Comparison of ENCODE assay signal across 36 cellular contexts in genomic region chr22:17475318-17476212, GRCh38.
A peak's percentile ranks its signal among the peaks of the same experiment; 100 is the strongest.
DNase-seq lines count a peak whose midpoint lies in the region; ATAC-seq and TF ChIP-seq lines count a peak whose summit lies in the region.
"Had no signal": no experiment of that assay in that cellular context is flagged by ENCODE, and none has a peak within 500 bp of the region (broad histone marks: within the 10 kb centered on the region; RNA-seq: fewer than 3 reads in every experiment).

No MANE protein-coding gene starts in this region.

- TF ChIP-seq CTCF in GM23338 (conservative IDR thresholded peaks at IDR 0.05; ENCODE audit: low read depth in 2 of 2) (no peak), OCI-LY3 (IDR thresholded peaks at IDR 0.05; ENCODE audit: low read depth, low read length) (no peak), natural killer cell (IDR thresholded peaks at IDR 0.05) (no peak)

- H3K4me1 Mint-ChIP-seq in GM23338 (peaks cover 66% of the 10 kb centered on the region), natural killer cell (no peaks in the 10 kb centered on the region)
- H3K4me1 Mint-ChIP-seq: activated T-helper 17 cell treated with anti-CD3 and anti-CD28 coated beads, Interleukin-2, amount 50 U/mL, for 72 hours; stimulated activated memory B cell treated with anti-CD40 and anti-IgM and Interleukin-4, amounts not matched to agents 10 μg/mL and 1 μg/mL and 100 μg/mL, for 72 hours had no signal

- H3K4me2 ChIP-seq in GM23338 (no peak overlapping the region), OCI-LY3 (ENCODE audit: low read length) (0 out of 2 replicates have a peak overlapping the region, but pooled peaks have one; percentile 6)

- CTCF ChIA-PET in HEK293T (lab: Yijun Ruan, JAX) = interaction anchor here (0.7 kb wide), 1 partner anchor 52 kb away, joined by 3 read pairs; no protein-coding TSS in a partner anchor

- H2AFZ ChIP-seq in GM23338 (no peak overlapping the region), OCI-LY3 (ENCODE audit: low read depth, low read length) (no peak overlapping the region)

- H3K36me3 ChIP-seq in GM23338 (ENCODE audit: insufficient read depth) = peaks cover 12% of the 10 kb centered on the region; the same call in 1 of the 2 replicates
- H3K36me3 ChIP-seq in OCI-LY3 (replicated peaks; ENCODE audit: low read depth, low read length) = no peaks in the 10 kb centered on the region
- H3K36me3 ChIP-seq: BLaER1, esophagus muscularis mucosa, heart left ventricle, left ventricle myocardium inferior, prostate gland, sigmoid colon, suprapubic skin, upper lobe of right lung had no signal

- H3K27me3 Mint-ChIP-seq in GM23338 (ENCODE audit: insufficient read depth, low read depth, poor library complexity) (peaks cover 9% of the 10 kb centered on the region), natural killer cell (ENCODE audit: low read depth in 2 of 2) (peaks cover 12 to 45% of the 10 kb centered on the region in 2 donors)

- H3K27me3 ChIP-seq in GM23338 (ENCODE audit: insufficient read depth) (no peaks in the 10 kb centered on the region), OCI-LY3 (ENCODE audit: low read depth, low read length) (peaks cover 50% of the 10 kb centered on the region)
- H3K27me3 ChIP-seq: BLaER1, heart left ventricle, upper lobe of right lung had no signal

- no peaks in the 10 kb centered on the region for H3K9me2 ChIP-seq in GM23338 (ENCODE audit: insufficient read depth)

- H3K27ac ChIP-seq in GM23338 (ENCODE audit: low read depth) (peak overlapping the region; percentile 80), OCI-LY3 (ENCODE audit: low read length) (no peak overlapping the region)
- H3K27ac ChIP-seq: coronary artery, esophagus muscularis mucosa, heart left ventricle, HL-60, left ventricle myocardium inferior, prostate gland, sigmoid colon, suprapubic skin, upper lobe of right lung had no signal

- DNase-seq in GM23338 (ENCODE audit: low spot score) = peak; percentile 41
- no peak for DNase-seq in HEK293T (ENCODE audit: extremely low spot score)
- no peak for DNase-seq in left lobe of liver (ENCODE audit: low spot score)
- DNase-seq in natural killer cell = no peak
- no peak for DNase-seq in T-helper 1 cell
- no peak for DNase-seq in H4 (ENCODE audit: low spot score)
- DNase-seq in KBM-7 = no peak
- DNase-seq: activated CD4-positive, alpha-beta T cell treated with anti-CD3 and anti-CD28 coated beads for 4 hours; activated CD8-positive, alpha-beta T cell treated with anti-CD3 and anti-CD28 coated beads, Interleukin-2, amount 10 ng/mL, durations not matched to agents 7 days and 5 days; activated naive CD4-positive, alpha-beta T cell treated with anti-CD3 and anti-CD28 coated beads, Interleukin-2, amount 50 U/mL, for 16 hours; anterior cingulate cortex; DMS153; foreskin fibroblast; GOT3; heart left ventricle; islet precursor cell; left ventricle myocardium inferior; mesenchymal stem cell; MV-4-11; NCI-H1436; NCI-H2171; NCI-H510A treated with DMSO at 0.1 percent for 48 hours; nucleus accumbens; SIG-M5; sigmoid colon; upper lobe of right lung had no signal

- H3K9ac ChIP-seq in OCI-LY3 (ENCODE audit: low read length) = no peak overlapping the region
- H3K9ac ChIP-seq: BLaER1 had no signal

- ATAC-seq in GM23338 (peak; percentile 28), left lobe of liver (peak; percentile 70), natural killer cell (no peak)
- ATAC-seq: activated CD8-positive, alpha-beta T cell treated with anti-CD3 and anti-CD28 coated beads, Interleukin-2, amount 10 ng/mL, durations not matched to agents 7 days and 5 days; activated T-helper 17 cell treated with anti-CD3 and anti-CD28 coated beads, Interleukin-2, amount 50 U/mL, for 72 hours; heart left ventricle; HepG2; stimulated activated memory B cell treated with anti-CD40 and anti-IgM and Interleukin-4, amounts not matched to agents 10 μg/mL and 1 μg/mL and 100 μg/mL, for 72 hours; upper lobe of right lung had no signal

- peaks cover 66% of the 10 kb centered on the region for H3K4me1 ChIP-seq in GM23338 (ENCODE audit: insufficient read depth)
- peaks cover 35% of the 10 kb centered on the region for H3K4me1 ChIP-seq in OCI-LY3 (ENCODE audit: low read length)
- H3K4me1 ChIP-seq: prostate gland, sigmoid colon, upper lobe of right lung had no signal

- H4K20me1 ChIP-seq in GM23338 (replicated peaks; ENCODE audit: insufficient read depth) (peaks cover 47% of the 10 kb centered on the region), OCI-LY3 (ENCODE audit: insufficient read depth, low read length) (no peaks in the 10 kb centered on the region)
- H4K20me1 ChIP-seq: BLaER1 had no signal

- H3K4me3 Mint-ChIP-seq in GM23338 = no peak overlapping the region; the same call in 2 of the 3 replicates
- no peak overlapping the region for H3K4me3 Mint-ChIP-seq in natural killer cell
- H3K4me3 Mint-ChIP-seq: activated CD8-positive, alpha-beta T cell treated with anti-CD3 and anti-CD28 coated beads, Interleukin-2, amount 10 ng/mL, durations not matched to agents 7 days and 5 days; activated T-helper 17 cell treated with anti-CD3 and anti-CD28 coated beads, Interleukin-2, amount 50 U/mL, for 72 hours; stimulated activated memory B cell treated with anti-CD40 and anti-IgM and Interleukin-4, amounts not matched to agents 10 μg/mL and 1 μg/mL and 100 μg/mL, for 72 hours had no signal

- H3K9me3 Mint-ChIP-seq in GM23338 (no peaks in the 10 kb centered on the region), natural killer cell (no peaks in the 10 kb centered on the region)
- H3K9me3 Mint-ChIP-seq: activated T-helper 17 cell treated with anti-CD3 and anti-CD28 coated beads, Interleukin-2, amount 50 U/mL, for 72 hours; stimulated activated memory B cell treated with anti-CD40 and anti-IgM and Interleukin-4, amounts not matched to agents 10 μg/mL and 1 μg/mL and 100 μg/mL, for 72 hours had no signal

- intact Hi-C loops in natural killer cell (cut with micrococcal nuclease) = no loop called here

- POLR2A ChIA-PET in HEK293T (lab: Yijun Ruan, JAX) = interaction anchor here (1.1 to 1.4 kb wide), 2 partner anchors 26 to 304 kb away, joined by 3 read pairs; no protein-coding TSS in a partner anchor

- H3K4me3 ChIP-seq in GM23338 = no peak overlapping the region
- H3K4me3 ChIP-seq in OCI-LY3 (ENCODE audit: low read length) = no peak overlapping the region
- H3K4me3 ChIP-seq: BLaER1, coronary artery, esophagus muscularis mucosa, heart left ventricle, left ventricle myocardium inferior, prostate gland, sigmoid colon, suprapubic skin, upper lobe of right lung had no signal

- peak overlapping the region; percentile 68 for H3K27ac Mint-ChIP-seq in GM23338
- H3K27ac Mint-ChIP-seq in natural killer cell = no peak overlapping the region
- H3K27ac Mint-ChIP-seq: activated CD8-positive, alpha-beta T cell treated with anti-CD3 and anti-CD28 coated beads, Interleukin-2, amount 10 ng/mL, durations not matched to agents 7 days and 5 days; activated T-helper 17 cell treated with anti-CD3 and anti-CD28 coated beads, Interleukin-2, amount 50 U/mL, for 72 hours; stimulated activated memory B cell treated with anti-CD40 and anti-IgM and Interleukin-4, amounts not matched to agents 10 μg/mL and 1 μg/mL and 100 μg/mL, for 72 hours had no signal

- H3K36me3 Mint-ChIP-seq in GM23338 (ENCODE audit: low read depth) (peaks cover 36% of the 10 kb centered on the region), natural killer cell (no peaks in the 10 kb centered on the region)
- H3K36me3 Mint-ChIP-seq: stimulated activated memory B cell treated with anti-CD40 and anti-IgM and Interleukin-4, amounts not matched to agents 10 μg/mL and 1 μg/mL and 100 μg/mL, for 72 hours had no signal

- in situ Hi-C loops in KBM-7 (cut with MboI; ENCODE audit: low pct_unique_long_range_greater_than_20kb, low sequenced_read_pairs) = loop anchor here (25.0 kb wide), 1 partner anchor 538 kb away; no protein-coding TSS in a partner anchor

- H3K9me3 ChIP-seq in OCI-LY3 (ENCODE audit: insufficient read depth, low read length) = no peaks in the 10 kb centered on the region
- H3K9me3 ChIP-seq: BLaER1, esophagus muscularis mucosa, heart left ventricle, left ventricle myocardium inferior, prostate gland, sigmoid colon, suprapubic skin, upper lobe of right lung had no signal

- H3F3A ChIP-seq in GM23338 (replicated peaks; ENCODE audit: low read depth) = no peaks in the 10 kb centered on the region; the same call in none of the 2 replicates

- H3K79me2 ChIP-seq in GM23338 (replicated peaks; ENCODE audit: insufficient read depth) (peaks cover 99% of the 10 kb centered on the region), OCI-LY3 (ENCODE audit: low read length) (no peaks in the 10 kb centered on the region)

TF ChIP-seq in GM23338, 12 proteins besides CTCF, POLR2A, EP300 and RAD21 (continues in another document):
- TF ChIP-seq CREB1 (CRISPR knock-in tag; IDR thresholded peaks at IDR 0.05; ENCODE audit: low read depth) (no peak), NANOG (IDR thresholded peaks at IDR 0.05; ENCODE audit: borderline replicate concordance) (no peak), JUNB (IDR thresholded peaks at IDR 0.05; ENCODE audit: unreplicated experiment) (no peak)

TF ChIP-seq in HEK293T, 16 proteins besides CTCF, POLR2A, EP300 and RAD21:
- TF ChIP-seq PKNOX1 (IDR thresholded peaks at IDR 0.05) (peak; percentile 57), SP1 (IDR thresholded peaks at IDR 0.05) (no peak), CTBP1 (IDR thresholded peaks at IDR 0.05; ENCODE audit: borderline replicate concordance) (no peak), SUZ12 (IDR thresholded peaks at IDR 0.05) (no peak), FOXM1 (IDR thresholded peaks at IDR 0.05; ENCODE audit: borderline replicate concordance) (no peak), NFRKB (IDR thresholded peaks at IDR 0.05) (no peak)

Comparison
In these comparisons a context has a peak if more than half of its experiments do, and no peak if none do; other contexts are left out.
1. ATAC-seq: peak in GM23338 (single experiment) and left lobe of liver (single experiment); none in natural killer cell (0 of 3).